Comparison of ENCODE assay signal across 8 cellular contexts in the genomic region with DNA sequence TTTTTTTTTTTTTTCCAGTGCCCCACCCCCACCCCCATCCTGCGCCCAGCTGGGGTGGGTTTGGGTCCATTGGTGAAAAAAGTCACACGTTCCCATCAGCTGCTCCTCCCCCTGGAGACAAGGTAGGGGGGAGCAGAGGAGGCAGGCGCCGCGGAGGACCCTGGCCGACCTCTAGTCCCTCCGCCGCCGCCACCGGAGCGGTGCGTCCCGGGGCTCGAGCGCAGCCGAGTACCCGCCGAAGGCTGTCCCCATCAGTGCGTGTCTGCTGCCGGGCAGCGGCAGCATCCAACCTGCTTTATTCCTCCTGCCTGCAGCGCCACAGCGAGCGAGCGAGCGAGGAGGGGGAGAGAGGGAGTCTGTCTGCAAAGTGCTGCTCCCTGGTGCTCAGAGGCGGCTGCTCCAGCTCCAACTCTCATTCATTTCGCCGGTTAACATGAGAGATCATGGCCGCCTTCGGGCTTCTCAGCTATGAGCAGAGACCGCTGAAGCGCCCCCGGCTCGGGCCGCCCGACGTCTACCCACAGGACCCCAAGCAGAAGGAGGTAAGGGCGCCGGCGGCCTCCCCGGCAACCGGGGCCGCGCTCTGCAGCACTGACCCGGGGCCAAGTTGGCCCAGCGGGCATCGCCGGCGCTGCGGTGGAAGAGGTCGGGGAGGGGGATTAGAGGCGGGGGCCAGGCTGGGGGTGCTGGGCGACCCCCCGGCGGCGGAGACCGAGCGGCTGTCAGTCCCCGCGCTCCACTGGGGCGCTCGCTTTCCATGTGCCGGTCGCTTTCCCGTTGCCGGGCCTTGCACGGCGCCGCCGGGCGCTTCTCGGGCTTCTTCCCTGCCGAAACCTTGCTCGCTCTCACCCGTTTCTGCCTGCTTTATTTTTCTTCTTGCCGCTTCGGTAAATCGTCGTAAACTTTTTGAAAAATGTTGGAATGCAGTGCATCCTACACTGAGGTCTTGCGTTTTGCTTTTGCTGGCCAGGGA. TPM values are rescaled to one million over a fixed set of nuclear protein-coding genes. Genes with fewer than 3 reads are reported as not detected.
DNase-seq lines count a peak whose midpoint lies in the region; TF ChIP-seq lines count a peak whose summit lies in the region.

No MANE protein-coding gene starts in this region.

- H3K4me1 Mint-ChIP-seq in progenitor cell of endocrine pancreas (ENCODE audit: low read depth): peaks cover 8% of the 10 kb centered on the region

- H3K9me3 Mint-ChIP-seq in progenitor cell of endocrine pancreas (ENCODE audit: low read depth): no peaks in the 10 kb centered on the region

- CTCF ChIA-PET in HEK293 (lab: Yijun Ruan, JAX): interaction anchor here (0.6 to 4.1 kb wide), 11 partner anchors 9 to 390 kb away, joined by 3 to 19 read pairs (median 5); no protein-coding TSS in a partner anchor

- in situ Hi-C loops in G401 (cut with HindIII; ENCODE audit: low sequenced_read_pairs): no loop called here

- no peaks in the 10 kb centered on the region for H3K9me3 ChIP-seq in HEK293 (ENCODE audit: control insufficient read depth, insufficient read depth, low read depth, low read length)
- H3K9me3 ChIP-seq in left ventricle myocardium inferior (replicated peaks): no peaks in the 10 kb centered on the region

- no peaks in the 10 kb centered on the region for H3K36me3 Mint-ChIP-seq in progenitor cell of endocrine pancreas (ENCODE audit: insufficient read depth)

- H3K36me3 ChIP-seq in HEK293 (ENCODE audit: control insufficient read depth in 2 of 2, insufficient read depth in 1 of 2, low read length in 2 of 2) (peaks cover 0 to 6% of the 10 kb centered on the region in 2 experiments; a peak in 1 of 3 replicates), left ventricle myocardium inferior (no peaks in the 10 kb centered on the region)

- intact Hi-C loops in left ventricle myocardium inferior (cut with micrococcal nuclease): no loop called here

- peak overlapping the region; percentile 80; the same call in 1 of the 2 replicates for H3K27ac ChIP-seq in HEK293 (ENCODE audit: extremely low read depth, low read depth, low read length)
- H3K27ac ChIP-seq in left ventricle myocardium inferior (replicated peaks): peak overlapping the region; percentile 38

- TF ChIP-seq CTCF in HEK293 (tag by site-specific recombination; IDR thresholded peaks at IDR 0.05): peak; percentile 93
- TF ChIP-seq CTCF in left ventricle myocardium inferior (IDR thresholded peaks at IDR 0.05; ENCODE audit: borderline replicate concordance): peak; percentile 58
- peak; percentile 50 for TF ChIP-seq CTCF in progenitor cell of endocrine pancreas (IDR thresholded peaks at IDR 0.05; ENCODE audit: unreplicated experiment)

- H3K27me3 Mint-ChIP-seq in progenitor cell of endocrine pancreas: peaks cover 27% of the 10 kb centered on the region

- peaks cover 63% of the 10 kb centered on the region for H3K27me3 ChIP-seq in left ventricle myocardium inferior (ENCODE audit: low read depth)

- H3K4me3 ChIP-seq in HEK293 (ENCODE audit: low read depth, low read length): peak overlapping the region; percentile 78
- peak overlapping the region; percentile 80 for H3K4me3 ChIP-seq in left ventricle myocardium inferior

- peak; percentile 86 for DNase-seq in G401 (ENCODE audit: low spot score)
- DNase-seq in MV-4-11 (lab: John Stamatoyannopoulos, UW): peak; percentile 72
- DNase-seq in SW480 (ENCODE audit: low spot score): peak; percentile 94
- peak; percentile 82 for DNase-seq in amniotic stem cell (lab: John Stamatoyannopoulos, UW)
- peak; percentile 65 for DNase-seq in left ventricle myocardium inferior
- DNase-seq in progenitor cell of endocrine pancreas (ENCODE audit: low spot score, unreplicated experiment): peak; percentile 74
- DNase-seq in ureter (ENCODE audit: low spot score): peak; percentile 88

- POLR2A ChIA-PET in HEK293 (lab: Yijun Ruan, JAX): interaction anchor here (0.6 to 1.9 kb wide), 6 partner anchors 10 to 1102 kb away, joined by 3 to 5 read pairs (median 3); a partner anchor contains a TSS

- peak overlapping the region; percentile 90 for H3K4me3 Mint-ChIP-seq in progenitor cell of endocrine pancreas (ENCODE audit: low read depth)

- peak overlapping the region; percentile 88 for H3K27ac Mint-ChIP-seq in progenitor cell of endocrine pancreas

- H3K4me1 ChIP-seq in HEK293 (ENCODE audit: control insufficient read depth, insufficient read depth, low read length) (no peaks in the 10 kb centered on the region; the same call in 1 of the 2 replicates), left ventricle myocardium inferior (peaks cover 27% of the 10 kb centered on the region)

TF ChIP-seq in HEK293, 187 proteins besides CTCF, POLR2A, EP300 and RAD21 (continues in another document):
- TF ChIP-seq, protein P1, sequence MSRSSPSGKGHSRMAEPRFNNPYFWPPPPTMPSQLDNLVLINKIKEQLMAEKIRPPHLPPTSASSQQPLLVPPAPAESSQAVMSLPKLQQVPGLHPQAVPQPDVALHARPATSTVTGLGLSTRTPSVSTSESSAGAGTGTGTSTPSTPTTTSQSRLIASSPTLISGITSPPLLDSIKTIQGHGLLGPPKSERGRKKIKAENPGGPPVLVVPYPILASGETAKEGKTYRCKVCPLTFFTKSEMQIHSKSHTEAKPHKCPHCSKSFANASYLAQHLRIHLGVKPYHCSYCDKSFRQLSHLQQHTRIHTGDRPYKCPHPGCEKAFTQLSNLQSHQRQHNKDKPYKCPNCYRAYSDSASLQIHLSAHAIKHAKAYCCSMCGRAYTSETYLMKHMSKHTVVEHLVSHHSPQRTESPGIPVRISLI (tag by site-specific recombination; IDR thresholded peaks at IDR 0.05): peak; percentile 65; the same call in 1 of the 2 replicates
- TF ChIP-seq, protein P2, sequence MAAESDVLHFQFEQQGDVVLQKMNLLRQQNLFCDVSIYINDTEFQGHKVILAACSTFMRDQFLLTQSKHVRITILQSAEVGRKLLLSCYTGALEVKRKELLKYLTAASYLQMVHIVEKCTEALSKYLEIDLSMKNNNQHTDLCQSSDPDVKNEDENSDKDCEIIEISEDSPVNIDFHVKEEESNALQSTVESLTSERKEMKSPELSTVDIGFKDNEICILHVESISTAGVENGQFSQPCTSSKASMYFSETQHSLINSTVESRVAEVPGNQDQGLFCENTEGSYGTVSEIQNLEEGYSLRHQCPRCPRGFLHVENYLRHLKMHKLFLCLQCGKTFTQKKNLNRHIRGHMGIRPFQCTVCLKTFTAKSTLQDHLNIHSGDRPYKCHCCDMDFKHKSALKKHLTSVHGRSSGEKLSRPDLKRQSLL (tag by site-specific recombination; IDR thresholded peaks at IDR 0.05): peak; percentile 42; the same call in 1 of the 2 replicates
- TF ChIP-seq ZNF660 (tag by site-specific recombination; IDR thresholded peaks at IDR 0.05) (peak; percentile 58), GLI2 (tag by site-specific recombination; IDR thresholded peaks at IDR 0.05; ENCODE audit: borderline replicate concordance, low read depth) (no peak), ZNF341 (tag by site-specific recombination; IDR thresholded peaks at IDR 0.05; ENCODE audit: low read depth) (peak; percentile 84), ZIC2 (tag by site-specific recombination; IDR thresholded peaks at IDR 0.05) (peak; percentile 74), ZNF561 (tag by site-specific recombination; IDR thresholded peaks at IDR 0.05; ENCODE audit: borderline replicate concordance) (peak; percentile 57; the same call in 1 of the 2 replicates), ZNF596 (tag by site-specific recombination; IDR thresholded peaks at IDR 0.05) (peak; percentile 82), ZBTB20 (tag by site-specific recombination; IDR thresholded peaks at IDR 0.05) (peak; percentile 71; the same call in 1 of the 2 replicates), ZNF600 (tag by site-specific recombination; IDR thresholded peaks at IDR 0.05) (peak; percentile 17; the same call in 1 of the 2 replicates), ZNF366 (tag by site-specific recombination; conservative IDR thresholded peaks at IDR 0.05) (peak; percentile 63), MZF1 (tag by site-specific recombination; IDR thresholded peaks at IDR 0.05; ENCODE audit: borderline replicate concordance) (0 out of 2 replicates have a peak, but pooled peaks have one; percentile 14), ZNF335 (tag by site-specific recombination; conservative IDR thresholded peaks at IDR 0.05) (peak; percentile 85), SP3 (tag by site-specific recombination; IDR thresholded peaks at IDR 0.05) (0 out of 2 replicates have a peak, but pooled peaks have one; percentile 16)
- TF ChIP-seq, protein P3, sequence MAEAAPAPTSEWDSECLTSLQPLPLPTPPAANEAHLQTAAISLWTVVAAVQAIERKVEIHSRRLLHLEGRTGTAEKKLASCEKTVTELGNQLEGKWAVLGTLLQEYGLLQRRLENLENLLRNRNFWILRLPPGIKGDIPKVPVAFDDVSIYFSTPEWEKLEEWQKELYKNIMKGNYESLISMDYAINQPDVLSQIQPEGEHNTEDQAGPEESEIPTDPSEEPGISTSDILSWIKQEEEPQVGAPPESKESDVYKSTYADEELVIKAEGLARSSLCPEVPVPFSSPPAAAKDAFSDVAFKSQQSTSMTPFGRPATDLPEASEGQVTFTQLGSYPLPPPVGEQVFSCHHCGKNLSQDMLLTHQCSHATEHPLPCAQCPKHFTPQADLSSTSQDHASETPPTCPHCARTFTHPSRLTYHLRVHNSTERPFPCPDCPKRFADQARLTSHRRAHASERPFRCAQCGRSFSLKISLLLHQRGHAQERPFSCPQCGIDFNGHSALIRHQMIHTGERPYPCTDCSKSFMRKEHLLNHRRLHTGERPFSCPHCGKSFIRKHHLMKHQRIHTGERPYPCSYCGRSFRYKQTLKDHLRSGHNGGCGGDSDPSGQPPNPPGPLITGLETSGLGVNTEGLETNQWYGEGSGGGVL (tag by site-specific recombination; IDR thresholded peaks at IDR 0.05): peak; percentile 56
- TF ChIP-seq, protein P4, sequence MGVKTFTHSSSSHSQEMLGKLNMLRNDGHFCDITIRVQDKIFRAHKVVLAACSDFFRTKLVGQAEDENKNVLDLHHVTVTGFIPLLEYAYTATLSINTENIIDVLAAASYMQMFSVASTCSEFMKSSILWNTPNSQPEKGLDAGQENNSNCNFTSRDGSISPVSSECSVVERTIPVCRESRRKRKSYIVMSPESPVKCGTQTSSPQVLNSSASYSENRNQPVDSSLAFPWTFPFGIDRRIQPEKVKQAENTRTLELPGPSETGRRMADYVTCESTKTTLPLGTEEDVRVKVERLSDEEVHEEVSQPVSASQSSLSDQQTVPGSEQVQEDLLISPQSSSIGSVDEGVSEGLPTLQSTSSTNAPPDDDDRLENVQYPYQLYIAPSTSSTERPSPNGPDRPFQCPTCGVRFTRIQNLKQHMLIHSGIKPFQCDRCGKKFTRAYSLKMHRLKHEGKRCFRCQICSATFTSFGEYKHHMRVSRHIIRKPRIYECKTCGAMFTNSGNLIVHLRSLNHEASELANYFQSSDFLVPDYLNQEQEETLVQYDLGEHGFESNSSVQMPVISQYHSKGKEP (tag by site-specific recombination; IDR thresholded peaks at IDR 0.05): no peak

RNA-seq across cellular contexts. Expression of a gene that starts 1.3 kb away (rescaled TPM):
- total RNA-seq in G401 (2014; rRNA removed; shearing (Covaris generic)): not detected in 2 replicates
- total RNA-seq in left ventricle myocardium inferior (0.82 TPM), progenitor cell of endocrine pancreas (8.9 and 10.8 TPM in 2 replicates), ureter (3.9 TPM)

Comparison
In these comparisons a context has a peak if more than half of its experiments do, and no peak if none do; other contexts are left out.
1. Peak in every context shown above with its lines: DNase-seq, H3K4me3 ChIP-seq and H3K27ac ChIP-seq.